19 cellular contexts compared by ENCODE assay signal in genomic region chr4:23871420-23871819, GRCh38. TPM values are rescaled to one million over a fixed set of nuclear protein-coding genes. Genes with fewer than 3 reads are reported as not detected.
DNase-seq lines count a peak whose midpoint lies in the region; ATAC-seq and TF ChIP-seq lines count a peak whose summit lies in the region.
"Had no signal": no experiment of that assay in that cellular context is flagged by ENCODE, and none has a peak within 500 bp of the region (broad histone marks: within the 10 kb centered on the region; RNA-seq: fewer than 3 reads in every experiment).

No MANE protein-coding gene starts in this region.

- H3K27ac ChIP-seq in heart left ventricle (peak overlapping the region in 10 of 12 donors; percentile 35 to 94 (median 74)), left ventricle myocardium inferior (replicated peaks) (peak overlapping the region; percentile 94), parathyroid adenoma (no peak overlapping the region), testis (peak overlapping the region; percentile 12 to 39)
- H3K27ac ChIP-seq: HL-60 had no signal

- no peak overlapping the region for H3K9ac ChIP-seq in parathyroid adenoma

- H3K4me3 ChIP-seq in heart left ventricle = no peak overlapping the region
- peak overlapping the region; percentile 28 for H3K4me3 ChIP-seq in left ventricle myocardium inferior
- H3K4me3 ChIP-seq in parathyroid adenoma (ENCODE audit: low read depth, low read length) = peak overlapping the region; percentile 8
- H3K4me3 ChIP-seq in testis = no peak overlapping the region
- H3K4me3 ChIP-seq: GM12878 had no signal

- DNase-seq in heart left ventricle (no peak), left ventricle myocardium inferior (no peak), testis (no peak), T-helper 9 cell (no peak), EL (no peak)
- no peak for DNase-seq in effector CD8-positive, alpha-beta T cell (lab: John Stamatoyannopoulos, UW)
- DNase-seq: ACHN; BE2C; C1 segment of cervical spinal cord; CD4-positive, CD25-positive, alpha-beta regulatory T cell; DMS153; DMS79; GOT3; H7; HFFc6 had no signal

- no peaks in the 10 kb centered on the region for H3K9me3 ChIP-seq in heart left ventricle
- H3K9me3 ChIP-seq in left ventricle myocardium inferior (replicated peaks) = no peaks in the 10 kb centered on the region
- no peaks in the 10 kb centered on the region for H3K9me3 ChIP-seq in parathyroid adenoma (ENCODE audit: control insufficient read depth, low read length)
- H3K9me3 ChIP-seq in testis = no peaks in the 10 kb centered on the region
- H3K9me3 ChIP-seq: BE2C had no signal

- TF ChIP-seq CTCF in heart left ventricle (IDR thresholded peaks at IDR 0.05) = no peak
- no peak for TF ChIP-seq CTCF in left ventricle myocardium inferior (IDR thresholded peaks at IDR 0.05; ENCODE audit: borderline replicate concordance)
- no peak for TF ChIP-seq CTCF in parathyroid adenoma (IDR thresholded peaks at IDR 0.05)
- no peak for TF ChIP-seq CTCF in testis (IDR thresholded peaks at IDR 0.05)

- 52 to 57% (median 55%) methylated on average over 2 of the region's 2 CpGs for WGBS in heart left ventricle, 4 donors
- WGBS in testis, 2 donors = 53 to 64% methylated on average over 2 of the region's 2 CpGs

- H3K27me3 ChIP-seq in heart left ventricle = no peaks in the 10 kb centered on the region
- no peaks in the 10 kb centered on the region for H3K27me3 ChIP-seq in left ventricle myocardium inferior (ENCODE audit: low read depth)
- H3K27me3 ChIP-seq in parathyroid adenoma (ENCODE audit: control insufficient read depth, insufficient read depth, low read length) = no peaks in the 10 kb centered on the region
- no peaks in the 10 kb centered on the region for H3K27me3 ChIP-seq in testis
- H3K27me3 ChIP-seq: BE2C had no signal

- no peaks in the 10 kb centered on the region for H3K36me3 ChIP-seq in heart left ventricle
- no peaks in the 10 kb centered on the region for H3K36me3 ChIP-seq in left ventricle myocardium inferior
- H3K36me3 ChIP-seq in parathyroid adenoma (ENCODE audit: control insufficient read depth, insufficient read depth, low read length) = no peaks in the 10 kb centered on the region
- no peaks in the 10 kb centered on the region for H3K36me3 ChIP-seq in testis (ENCODE audit: low read depth, missing control alignments)
- H3K36me3 ChIP-seq: BE2C had no signal

- peak overlapping the region; percentile 3 for H3K4me2 ChIP-seq in parathyroid adenoma (ENCODE audit: low read length)

- TF ChIP-seq POLR2A in heart left ventricle (IDR thresholded peaks at IDR 0.05) (no peak), testis (IDR thresholded peaks at IDR 0.05) (no peak)

- peak in 3 of 4 donors; percentile 5 to 44 (median 29) for ATAC-seq in heart left ventricle
- ATAC-seq: GM12878, HCT116 had no signal

- intact Hi-C loops in heart left ventricle (cut with DNase I) (loop anchor here in 2 of 10 donors (5.0 to 10.0 kb wide), 2 partner anchors 376 to 543 kb away; no protein-coding TSS in a partner anchor), left ventricle myocardium inferior (cut with micrococcal nuclease) (no loop called here), testis (cut with DNase I; ENCODE audit: low total_unique reads) (no loop called here)

- no peak overlapping the region for H2AFZ ChIP-seq in parathyroid adenoma

- peaks cover 20% of the 10 kb centered on the region for H3K79me2 ChIP-seq in parathyroid adenoma

- H3K4me1 ChIP-seq in heart left ventricle = peaks cover 0 to 80% (median 17%) of the 10 kb centered on the region in 12 donors
- H3K4me1 ChIP-seq in left ventricle myocardium inferior = peaks cover 82% of the 10 kb centered on the region
- H3K4me1 ChIP-seq in parathyroid adenoma = peaks cover 17% of the 10 kb centered on the region
- H3K4me1 ChIP-seq in testis = peaks cover 30% of the 10 kb centered on the region

RNA-seq across cellular contexts. Expression of gene PPARGC1A, which starts 18.4 kb away (rescaled TPM):
- total RNA-seq in heart left ventricle (100 to 1,000 TPM in 1 of 9 donors, 10 to 100 TPM in 8; 47.2 to 103 (median 84.4) TPM), left ventricle myocardium inferior (108 TPM), testis (10 to 100 TPM; 33.0 to 33.4 TPM)
- polyA plus RNA-seq in heart left ventricle (10 to 100 TPM; 25.4 to 25.6 TPM), testis (ENCODE audit: insufficient read depth, low read depth, low replicate concordance) (15.4 TPM)
- total RNA-seq: CD4-positive, CD25-positive, alpha-beta regulatory T cell; HFFc6 had no signal
- polyA plus RNA-seq: CD4-positive, CD25-positive, alpha-beta regulatory T cell had no signal

Comparison
In these comparisons a context has a peak if more than half of its experiments do, and no peak if none do; other contexts are left out.
1. H3K4me3 ChIP-seq: peak in left ventricle myocardium inferior (single experiment) and parathyroid adenoma (single experiment); none in heart left ventricle (0 of 12) and testis (0 of 2).